ENCODE assay signal across 8 cellular contexts in the genomic region with DNA sequence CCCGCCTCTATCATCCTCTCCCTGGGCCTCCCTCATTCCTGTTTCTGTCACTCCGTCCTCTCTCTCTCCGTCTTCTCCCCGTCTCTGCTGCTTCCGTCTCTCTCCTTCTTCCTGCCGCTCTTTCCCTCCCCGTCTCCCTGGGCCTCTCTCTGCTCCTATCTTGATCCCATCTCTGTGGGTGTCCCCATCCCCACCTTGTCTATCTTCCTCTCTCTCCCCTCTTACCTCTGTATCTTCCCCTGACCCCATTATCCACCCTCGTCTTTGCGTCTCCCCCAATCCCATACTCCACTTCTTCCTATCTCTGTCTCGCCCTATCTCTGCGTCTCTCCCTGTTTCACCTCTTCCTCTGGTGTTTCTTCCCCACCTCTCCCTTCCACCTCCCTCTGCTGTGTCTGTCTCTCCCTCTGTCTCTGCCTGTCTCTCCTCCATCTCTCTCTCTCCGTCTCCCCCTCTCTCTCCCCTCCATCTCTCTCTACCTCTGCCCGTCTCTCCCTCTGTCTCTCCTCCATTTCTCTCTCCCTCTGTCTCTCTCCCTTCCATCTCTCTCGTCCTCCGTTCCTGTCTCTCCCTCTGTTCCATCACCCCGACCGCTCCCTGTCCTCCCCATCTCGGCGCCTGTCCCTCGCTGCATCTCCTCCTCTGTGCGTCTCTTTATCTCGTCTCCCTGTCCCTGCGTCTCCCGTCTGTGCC. TPM values are rescaled to one million over a fixed set of nuclear protein-coding genes. Genes with fewer than 3 reads are reported as not detected.
DNase-seq lines count a peak whose midpoint lies in the region; ATAC-seq and TF ChIP-seq lines count a peak whose summit lies in the region.

No MANE protein-coding gene starts in this region.

- H3K27me3 ChIP-seq in AG04450 (ENCODE audit: control insufficient read depth, insufficient read depth, low read length): peaks cover 44% of the 10 kb centered on the region
- H3K27me3 ChIP-seq in HCT116 (ENCODE audit: insufficient read depth, low read length): no peaks in the 10 kb centered on the region
- peaks cover 31 to 50% of the 10 kb centered on the region in 2 donors for H3K27me3 ChIP-seq in mucosa of rectum (ENCODE audit: control insufficient read depth in 2 of 2, insufficient read depth in 2 of 2, low read length in 2 of 2)

- ATAC-seq in HCT116 (no peak), GM18519 (IDR thresholded peaks at IDR 0.05; ENCODE audit: low FRiP score, unreplicated experiment) (no peak)

- H3K4me3 ChIP-seq in AG04450 (ENCODE audit: low read depth, low read length): peak overlapping the region; percentile 53
- H3K4me3 ChIP-seq in HCT116 (replicated peaks in 1 of 2; ENCODE audit: low read depth in 1 of 2, low read length in 2 of 2): peak overlapping the region; percentile 69 to 79
- peak overlapping the region; percentile 48 for H3K4me3 ChIP-seq in astrocyte of the spinal cord (ENCODE audit: low read depth, low read length)
- peak overlapping the region; percentile 59 to 69 for H3K4me3 ChIP-seq in mucosa of rectum (ENCODE audit: low read length in 2 of 2)

- DNase-seq in AG04450 (ENCODE audit: low read depth, low spot score) (no peak), HCT116 (ENCODE audit: low read depth, low spot score) (no peak), astrocyte of the spinal cord (ENCODE audit: low read depth, low spot score) (no peak), NCI-H446 (lab: John Stamatoyannopoulos, UW) (no peak), NCI-H345 treated with DMSO at 0.1 percent for 48 hours (lab: John Stamatoyannopoulos, UW; ENCODE audit: unreplicated experiment) (no peak)
- DNase-seq in central memory CD4-positive, alpha-beta T cell: no peak

- H3K4me2 ChIP-seq in HCT116 (ENCODE audit: low read length): peak overlapping the region; percentile 76

- H3K4me1 ChIP-seq in HCT116 (ENCODE audit: control insufficient read depth in 1 of 2, insufficient read depth in 2 of 2, low read length in 2 of 2): peaks cover 24 to 64% of the 10 kb centered on the region in 2 experiments
- peaks cover 6 to 20% of the 10 kb centered on the region in 2 donors for H3K4me1 ChIP-seq in mucosa of rectum (ENCODE audit: control insufficient read depth in 2 of 2, insufficient read depth in 2 of 2, low read length in 2 of 2)

- peak overlapping the region; percentile 92 for H3K9ac ChIP-seq in HCT116 (ENCODE audit: low read length)
- H3K9ac ChIP-seq in mucosa of rectum (ENCODE audit: low read depth in 1 of 2, low read length in 2 of 2): peak overlapping the region; percentile 38 to 60

- in situ Hi-C loops in astrocyte of the spinal cord (cut with HindIII; ENCODE audit: low sequenced_read_pairs): no loop called here

- TF ChIP-seq POLR2A in HCT116 (IDR thresholded peaks at IDR 0.05; ENCODE audit: borderline replicate concordance, extremely low read depth, insufficient read depth, insufficient read length): no peak

- POLR2A ChIA-PET in AG04450 (lab: Yijun Ruan, JAX) (no interaction called here), HCT116 (lab: Charles Lee) (interaction anchor here (0.7 to 2.4 kb wide), 7 partner anchors 16 to 787 kb away, joined by 3 to 10 read pairs (median 4); partner anchors contain the start of genes RPL18, SPHK2, SYNGR4 and TMEM143)

- TF ChIP-seq CTCF in AG04450 (IDR thresholded peaks at IDR 0.05; ENCODE audit: low read depth, low read length) (no peak), HCT116 (IDR thresholded peaks at IDR 0.05 in 2 of 3, conservative IDR thresholded peaks at IDR 0.05 in 1 of 3; ENCODE audit: borderline replicate concordance in 1 of 3, insufficient read depth in 1 of 3, low read depth in 2 of 3, low read length in 2 of 3) (no peak), astrocyte of the spinal cord (IDR thresholded peaks at IDR 0.05; ENCODE audit: low read depth, low read length) (no peak)

- CTCF ChIA-PET in AG04450 (lab: Charles Lee): no interaction called here
- CTCF ChIA-PET in HCT116 (lab: Charles Lee): no interaction called here

- no peaks in the 10 kb centered on the region for H4K20me1 ChIP-seq in HCT116 (ENCODE audit: insufficient read depth)

- RAD21 ChIA-PET in HCT116 (lab: Charles Lee; ENCODE audit: low non-redundant PET in 1 of 2, low total read pairs in 2 of 2, uncharacterized antibody in 2 of 2, unreplicated experiment in 2 of 2): interaction anchor here (0.7 kb wide), 2 partner anchors 33 to 35 kb away, joined by 5 to 8 read pairs; no protein-coding TSS in a partner anchor

- H3K9me3 ChIP-seq in AG04450 (ENCODE audit: control insufficient read depth, insufficient read depth, low read length) (peaks cover 5% of the 10 kb centered on the region; the same call in 1 of the 2 replicates), HCT116 (ENCODE audit: control insufficient read depth in 1 of 2, insufficient read depth in 1 of 2, low read depth in 1 of 2, low read length in 2 of 2) (no peaks in the 10 kb centered on the region), mucosa of rectum (ENCODE audit: control insufficient read depth in 2 of 2, low read length in 2 of 2) (no peaks in the 10 kb centered on the region)

- intact Hi-C loops in HCT116 (cut with micrococcal nuclease): loop anchor here (5.0 to 10.0 kb wide), 3 partner anchors 35 to 97 kb away; partner anchors contain the start of genes EMP3, SYNGR4 and TMEM143

- peaks cover 31% of the 10 kb centered on the region for H3K79me2 ChIP-seq in HCT116 (ENCODE audit: insufficient read depth, low read length)

- H3K27ac ChIP-seq in AG04450 (ENCODE audit: low read depth, low read length) (no peak overlapping the region), HCT116 (ENCODE audit: low read depth, low read length) (peak overlapping the region; percentile 92), mucosa of rectum (ENCODE audit: low read depth in 2 of 2, low read length in 2 of 2) (no peak overlapping the region)

- no peak overlapping the region for H2AFZ ChIP-seq in HCT116 (ENCODE audit: low read depth, low read length, poor library complexity, severe bottlenecking)

- TF ChIP-seq RAD21 in HCT116 (IDR thresholded peaks at IDR 0.05; ENCODE audit: low read depth): no peak

- H3K36me3 ChIP-seq in HCT116 (ENCODE audit: control insufficient read depth in 1 of 2, insufficient read depth in 2 of 2, low read length in 2 of 2) (no peaks in the 10 kb centered on the region), mucosa of rectum (ENCODE audit: control insufficient read depth in 2 of 2, insufficient read depth in 2 of 2, low read length in 2 of 2) (no peaks in the 10 kb centered on the region)

- no peaks in the 10 kb centered on the region for H3K9me2 ChIP-seq in HCT116 (ENCODE audit: insufficient read depth)

- no TSS peak for BruUV-seq in HCT116 (replicated peaks; lab: Mats Ljungman, UMichigan)

TF ChIP-seq in HCT116, 20 proteins besides CTCF, POLR2A, EP300 and RAD21 (continues in another document):
- no peak for TF ChIP-seq ZBTB33 (IDR thresholded peaks at IDR 0.05; ENCODE audit: extremely low read depth, insufficient replicate concordance, low read length)
- TF ChIP-seq TCF7L2 (IDR thresholded peaks at IDR 0.05; ENCODE audit: borderline replicate concordance, extremely low read depth, insufficient read depth, insufficient read length): no peak
- no peak for TF ChIP-seq CBX3 (IDR thresholded peaks at IDR 0.05; ENCODE audit: low read depth)
- TF ChIP-seq YY1 (IDR thresholded peaks at IDR 0.05; ENCODE audit: extremely low read depth, insufficient replicate concordance, low read depth, low read length): no peak
- no peak for TF ChIP-seq EZH2 (IDR thresholded peaks at IDR 0.05)
- no peak for TF ChIP-seq MAX (IDR thresholded peaks at IDR 0.05)
- TF ChIP-seq FOSL1 (IDR thresholded peaks at IDR 0.05; ENCODE audit: low read depth): no peak
- TF ChIP-seq JUND (IDR thresholded peaks at IDR 0.05): no peak
- no peak for TF ChIP-seq ELF1 (IDR thresholded peaks at IDR 0.05; ENCODE audit: borderline replicate concordance, low read depth)
- TF ChIP-seq SIN3A (IDR thresholded peaks at IDR 0.05; ENCODE audit: low read depth): no peak
- TF ChIP-seq, protein P1, sequence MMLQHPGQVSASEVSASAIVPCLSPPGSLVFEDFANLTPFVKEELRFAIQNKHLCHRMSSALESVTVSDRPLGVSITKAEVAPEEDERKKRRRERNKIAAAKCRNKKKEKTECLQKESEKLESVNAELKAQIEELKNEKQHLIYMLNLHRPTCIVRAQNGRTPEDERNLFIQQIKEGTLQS (IDR thresholded peaks at IDR 0.05): no peak

RNA-seq across cellular contexts. Expression of gene GRIN2D, which starts 4.3 kb away (rescaled TPM):
- 0.07 and 0.10 TPM in 2 replicates for polyA plus RNA-seq in AG04450 (2011; rRNA removed)
- 0.22 and 0.37 TPM in 2 replicates for polyA minus RNA-seq in AG04450 (2011; rRNA and poly(A)+ RNA removed)
- 26.2 TPM for total RNA-seq in HCT116 (2021; ENCODE audit: unreplicated experiment)
- polyA plus RNA-seq in HCT116 (2012): 25.2 and 27.0 TPM in 2 replicates

RNA-seq across cellular contexts. Expression of gene KDELR1, which starts 6.4 kb away (rescaled TPM):
- polyA plus RNA-seq in AG04450 (2011; rRNA removed): 168 and 187 TPM in 2 replicates
- polyA minus RNA-seq in AG04450 (2011; rRNA and poly(A)+ RNA removed): 155 and 179 TPM in 2 replicates
- 212 TPM for total RNA-seq in HCT116 (2021; ENCODE audit: unreplicated experiment)
- polyA plus RNA-seq in HCT116 (2012): 235 and 236 TPM in 2 replicates

RNA-seq across cellular contexts. Expression of gene SYNGR4, which starts 33.6 kb away (rescaled TPM):
- not detected in 2 replicates for polyA plus RNA-seq in AG04450 (2011; rRNA removed)
- polyA minus RNA-seq in AG04450 (2011; rRNA and poly(A)+ RNA removed): not detected in 2 replicates
- total RNA-seq in HCT116 (2021; ENCODE audit: unreplicated experiment): 0.49 TPM
- polyA plus RNA-seq in HCT116 (2012): 0.44 and 0.62 TPM in 2 replicates

RNA-seq across cellular contexts. Expression of gene TMEM143, which starts 34.0 kb away (rescaled TPM):
- polyA plus RNA-seq in AG04450 (2011; rRNA removed): 4.7 and 5.1 TPM in 2 replicates
- 3.8 and 5.5 TPM in 2 replicates for polyA minus RNA-seq in AG04450 (2011; rRNA and poly(A)+ RNA removed)
- 13.2 TPM for total RNA-seq in HCT116 (2021; ENCODE audit: unreplicated experiment)
- 10.1 and 10.6 TPM in 2 replicates for polyA plus RNA-seq in HCT116 (2012)

RNA-seq across cellular contexts. Expression of gene GRWD1, which starts 48.0 kb away (rescaled TPM):
- 15.2 and 16.0 TPM in 2 replicates for polyA plus RNA-seq in AG04450 (2011; rRNA removed)
- 11.6 TPM in 2 replicates for polyA minus RNA-seq in AG04450 (2011; rRNA and poly(A)+ RNA removed)
- total RNA-seq in HCT116 (2021; ENCODE audit: unreplicated experiment): 64.8 TPM
- polyA plus RNA-seq in HCT116 (2012): 25.1 and 25.5 TPM in 2 replicates
